Comparison of ENCODE assay signal across 1 cellular context in genomic region chr14:61476105-61476736, GRCh38.
TF ChIP-seq lines count a peak whose summit lies in the region.

No MANE protein-coding gene starts in this region.

TF ChIP-seq in HepG2, 621 proteins besides CTCF, POLR2A, EP300 and RAD21 (continued from another document):
- TF ChIP-seq ATF4 (CRISPR knock-in tag; IDR thresholded peaks at IDR 0.05): no peak
- TF ChIP-seq ZNF558 (CRISPR knock-in tag; IDR thresholded peaks at IDR 0.05; ENCODE audit: borderline replicate concordance): no peak
- TF ChIP-seq BRCA1 (CRISPR knock-in tag; IDR thresholded peaks at IDR 0.05): no peak
- TF ChIP-seq CENPX (CRISPR knock-in tag; IDR thresholded peaks at IDR 0.05): no peak
- TF ChIP-seq GMEB2 (CRISPR knock-in tag; IDR thresholded peaks at IDR 0.05; ENCODE audit: low read depth): no peak
- no peak for TF ChIP-seq ZBTB3 (CRISPR knock-in tag; IDR thresholded peaks at IDR 0.05; ENCODE audit: borderline replicate concordance, low read depth)
- TF ChIP-seq SRY (CRISPR knock-in tag; IDR thresholded peaks at IDR 0.05): no peak
TF ChIP-seq in HepG2: peak in this region for 0.
